In genomic region chr10:63412304-63412703, GRCh38 we compare ENCODE assay signal across 30 cellular contexts.
"Had no signal": no experiment of that assay in that cellular context is flagged by ENCODE, and none has a peak within 500 bp of the region (broad histone marks: within the 10 kb centered on the region; RNA-seq: fewer than 3 reads in every experiment).

No MANE protein-coding gene starts in this region.

- H3K27me3 ChIP-seq: left lung, neural progenitor cell, neutrophil, ovary, right atrium auricular region, right lobe of liver, testis, thyroid gland, transverse colon, upper lobe of left lung had no signal

- H3K36me3 ChIP-seq: left lung, neural progenitor cell, neutrophil, ovary, right atrium auricular region, right lobe of liver, thyroid gland, transverse colon, upper lobe of left lung had no signal

- H3K9me3 ChIP-seq: left lung, neutrophil, ovary, right atrium auricular region, right lobe of liver, testis, thyroid gland, transverse colon, upper lobe of left lung had no signal

- H3K36me3 Mint-ChIP-seq: immature natural killer cell, naive B cell, natural killer cell had no signal

- DNase-seq: hypothalamus; immature natural killer cell; kidney; left colon; left lung; mesendoderm; naive B cell; natural killer cell; nephron progenitor cell; occipital lobe; ovary; right lobe of liver; stimulated activated CD4-positive, alpha-beta T cell treated with anti-CD3 and anti-CD28 coated beads, Interleukin-1b, Interleukin-23, amount 100 ng/mL, for 48 hours; stimulated activated CD4-positive, alpha-beta T cell treated with anti-CD3 and anti-CD28 coated beads, Interleukin-2, amount 100 ng/mL, for 48 hours; stimulated activated CD4-positive, alpha-beta T cell treated with anti-CD3 and anti-CD28 coated beads, Interleukin-4, amount 100 ng/mL, for 4 hours; stimulated activated CD8-positive, alpha-beta memory T cell treated with anti-CD3 and anti-CD28 coated beads, Interleukin-4, amount 100 ng/mL, for 48 hours; stimulated activated naive CD4-positive, alpha-beta T cell treated with Interleukin-2 at 50 U/mL for 16 hours; stimulated activated naive CD8-positive, alpha-beta T cell treated with anti-CD3 and anti-CD28 coated beads, Interleukin-15, amount 100 ng/mL, for 72 hours; testis; thyroid gland; transverse colon; upper lobe of left lung had no signal

- H3K9me3 Mint-ChIP-seq: immature natural killer cell; mesothelial cell of epicardium; naive B cell; natural killer cell; nephron progenitor cell; neural progenitor cell; stimulated activated memory B cell treated with anti-CD40 and anti-IgM and Interleukin-4, amounts not matched to agents 10 μg/mL and 1 μg/mL and 100 μg/mL, for 72 hours; stimulated activated naive CD8-positive, alpha-beta T cell treated with anti-CD3 and anti-CD28 coated beads, Interleukin-15, amount 100 ng/mL, for 72 hours had no signal

- H3K4me3 ChIP-seq: left lung, lung, neural progenitor cell, ovary, right atrium auricular region, right lobe of liver, smooth muscle cell, testis, thyroid gland, transverse colon, upper lobe of left lung had no signal

- H3K27ac Mint-ChIP-seq: immature natural killer cell; mesothelial cell of epicardium; naive B cell; natural killer cell; nephron progenitor cell; neural progenitor cell; progenitor cell of endocrine pancreas; stimulated activated memory B cell treated with anti-CD40 and anti-IgM and Interleukin-4, amounts not matched to agents 10 μg/mL and 1 μg/mL and 100 μg/mL, for 72 hours; stimulated activated naive CD8-positive, alpha-beta T cell treated with anti-CD3 and anti-CD28 coated beads, Interleukin-15, amount 100 ng/mL, for 72 hours had no signal

- H3K27me3 Mint-ChIP-seq: naive B cell; progenitor cell of endocrine pancreas; stimulated activated memory B cell treated with anti-CD40 and anti-IgM and Interleukin-4, amounts not matched to agents 10 μg/mL and 1 μg/mL and 100 μg/mL, for 72 hours; stimulated activated naive CD8-positive, alpha-beta T cell treated with anti-CD3 and anti-CD28 coated beads, Interleukin-15, amount 100 ng/mL, for 72 hours had no signal

- H3K27ac ChIP-seq: left lung, neural progenitor cell, neutrophil, ovary, right atrium auricular region, right lobe of liver, testis, thyroid gland, transverse colon, upper lobe of left lung had no signal

- H3K4me3 Mint-ChIP-seq: immature natural killer cell; mesothelial cell of epicardium; naive B cell; natural killer cell; nephron progenitor cell; neural progenitor cell; stimulated activated memory B cell treated with anti-CD40 and anti-IgM and Interleukin-4, amounts not matched to agents 10 μg/mL and 1 μg/mL and 100 μg/mL, for 72 hours; stimulated activated naive CD8-positive, alpha-beta T cell treated with anti-CD3 and anti-CD28 coated beads, Interleukin-15, amount 100 ng/mL, for 72 hours had no signal

- H3K9ac ChIP-seq: neural progenitor cell had no signal
